27 cellular contexts compared by ENCODE assay signal in genomic region chr2:34204560-34204959, GRCh38.
"Had no signal": no experiment of that assay in that cellular context is flagged by ENCODE, and none has a peak within 500 bp of the region (broad histone marks: within the 10 kb centered on the region; RNA-seq: fewer than 3 reads in every experiment).

No MANE protein-coding gene starts in this region.

- H3K27me3 ChIP-seq: neural progenitor cell, ovary, spleen, stomach, thyroid gland, tibial nerve, upper lobe of left lung, vagina had no signal

- H3K9ac ChIP-seq: neural progenitor cell, parathyroid adenoma had no signal

- DNase-seq: natural killer cell; occipital lobe; ovary; posterior cingulate gyrus; psoas muscle; right cardiac atrium; spleen; stimulated activated CD4-positive, alpha-beta T cell treated with anti-CD3 and anti-CD28 coated beads, Interleukin-15, amount 100 ng/mL, for 24 hours; stimulated activated CD4-positive, alpha-beta T cell treated with anti-CD3 and anti-CD28 coated beads, Interleukin-2, amount 100 ng/mL, for 24 hours; stimulated activated CD4-positive, alpha-beta T cell treated with anti-CD3 and anti-CD28 coated beads, Interleukin-2, amount 100 ng/mL, for 48 hours; stimulated activated CD4-positive, alpha-beta T cell treated with anti-CD3 and anti-CD28 coated beads, Interleukin-4, amount 100 ng/mL, for 24 hours; stimulated activated naive B cell treated with anti-CD40 and anti-IgM and Interleukin-4, amounts not matched to agents 10 μg/mL and 1 μg/mL and 100 μg/mL, for 72 hours; stimulated activated naive CD4-positive, alpha-beta T cell treated with Interleukin-2 at 50 U/mL for 16 hours; stomach; thyroid gland; trophoblast cell; upper lobe of left lung had no signal

- H3K9me3 ChIP-seq: ovary, thoracic aorta, thyroid gland, vagina had no signal

- FAIRE-seq: urothelium cell line had no signal

- H3K4me3 ChIP-seq: neural progenitor cell, ovary, psoas muscle, skin epidermis, smooth muscle cell, spleen, stomach, thoracic aorta, thyroid gland, tibial nerve, upper lobe of left lung, vagina had no signal

- H3K79me2 ChIP-seq: parathyroid adenoma had no signal

- H3K36me3 ChIP-seq: neural progenitor cell, ovary, spleen, stomach, thoracic aorta, thyroid gland, tibial nerve, upper lobe of left lung, vagina had no signal

- H2AFZ ChIP-seq: neural progenitor cell, parathyroid adenoma had no signal

- H3K4me2 ChIP-seq: neural progenitor cell, smooth muscle cell had no signal

- H3K27ac ChIP-seq: neural progenitor cell, ovary, parathyroid adenoma, psoas muscle, skin epidermis, spleen, stomach, thoracic aorta, thyroid gland, tibial nerve, upper lobe of left lung, vagina had no signal

- ATAC-seq: natural killer cell; psoas muscle; right cardiac atrium; sciatic nerve; stimulated activated effector memory CD8-positive, alpha-beta T cell treated with anti-CD3 and anti-CD28 coated beads, Interleukin-12 subunit alpha, Interleukin-12 subunit beta, amount 100 ng/mL, for 72 hours; stimulated activated naive B cell treated with anti-CD40 and anti-IgM and Interleukin-4, amounts not matched to agents 10 μg/mL and 1 μg/mL and 100 μg/mL, for 72 hours had no signal

- H3K4me1 ChIP-seq: neural progenitor cell, parathyroid adenoma, psoas muscle, spleen, stomach, thyroid gland, tibial nerve, upper lobe of left lung, vagina had no signal
